In the genomic region with DNA sequence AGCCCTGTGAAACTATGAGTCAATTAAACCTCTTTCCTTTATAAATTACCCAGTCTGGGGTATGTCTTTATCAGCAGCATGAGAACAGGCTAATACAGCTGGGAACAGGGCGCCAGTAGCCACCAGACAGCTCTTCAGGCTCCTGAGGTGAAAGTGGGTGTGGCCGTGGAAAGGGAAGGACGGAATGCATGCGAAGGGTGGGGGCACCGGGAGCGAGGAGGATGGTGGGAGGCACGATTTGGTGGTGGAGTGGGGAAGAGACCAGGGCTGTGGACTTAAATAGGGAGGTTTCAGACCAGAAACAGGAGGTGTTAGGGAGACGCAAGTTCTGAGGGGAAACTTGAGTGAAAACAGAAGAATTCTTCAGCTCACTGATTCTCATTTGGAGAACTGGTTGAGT, we compare ENCODE assay signal across 20 cellular contexts. TPM values are rescaled to one million over a fixed set of nuclear protein-coding genes. Genes with fewer than 3 reads are reported as not detected.
DNase-seq lines count a peak whose midpoint lies in the region; ATAC-seq and TF ChIP-seq lines count a peak whose summit lies in the region.
"Had no signal": no experiment of that assay in that cellular context is flagged by ENCODE, and none has a peak within 500 bp of the region (broad histone marks: within the 10 kb centered on the region; RNA-seq: fewer than 3 reads in every experiment).

No MANE protein-coding gene starts in this region.

- H3K27me3 ChIP-seq in OCI-LY3 (ENCODE audit: low read depth, low read length) (peaks cover 17% of the 10 kb centered on the region), smooth muscle cell (ENCODE audit: low read depth) (no peaks in the 10 kb centered on the region)

- H3K4me2 ChIP-seq in OCI-LY3 (ENCODE audit: low read length): 0 out of 2 replicates have a peak overlapping the region, but pooled peaks have one; percentile 62
- H3K4me2 ChIP-seq in smooth muscle cell: peak overlapping the region; percentile 0
- H3K4me2 ChIP-seq: GM23338, KMS-11 had no signal

- peak overlapping the region; percentile 65 for H3K27ac Mint-ChIP-seq in activated naive CD4-positive, alpha-beta T cell treated with anti-CD3 and anti-CD28 coated beads for 36 hours
- no peak overlapping the region for H3K27ac Mint-ChIP-seq in endothelial cell (ENCODE audit: unreplicated experiment)
- H3K27ac Mint-ChIP-seq: CD14-positive monocyte, GM23338 had no signal

- no peaks in the 10 kb centered on the region for H3K79me2 ChIP-seq in OCI-LY3 (ENCODE audit: low read length)
- H3K79me2 ChIP-seq in smooth muscle cell (ENCODE audit: low read depth): no peaks in the 10 kb centered on the region

- no peaks in the 10 kb centered on the region for H3F3A ChIP-seq in smooth muscle cell (ENCODE audit: low read depth)

- H3K9ac ChIP-seq in OCI-LY3 (ENCODE audit: low read length) (no peak overlapping the region), smooth muscle cell (ENCODE audit: low read depth) (no peak overlapping the region)
- H3K9ac ChIP-seq: KMS-11 had no signal

- H2AFZ ChIP-seq in OCI-LY3 (ENCODE audit: low read depth, low read length) (no peak overlapping the region; the same call in 1 of the 2 replicates), smooth muscle cell (ENCODE audit: low read depth) (no peak overlapping the region)
- H2AFZ ChIP-seq: GM23338 had no signal

- H3K4me1 ChIP-seq in OCI-LY3 (ENCODE audit: low read length) (peaks cover 16% of the 10 kb centered on the region), smooth muscle cell (ENCODE audit: low read depth) (peaks cover 11% of the 10 kb centered on the region)

- H3K27ac ChIP-seq in OCI-LY3 (ENCODE audit: low read length) (no peak overlapping the region), smooth muscle cell (ENCODE audit: low read depth) (no peak overlapping the region)
- H3K27ac ChIP-seq: KMS-11 had no signal

- intact Hi-C loops in activated naive CD4-positive, alpha-beta T cell treated with anti-CD3 and anti-CD28 coated beads for 36 hours (cut with micrococcal nuclease): no loop called here

- TF ChIP-seq CTCF in OCI-LY3 (IDR thresholded peaks at IDR 0.05; ENCODE audit: low read depth, low read length) (no peak), smooth muscle cell (IDR thresholded peaks at IDR 0.05; ENCODE audit: borderline replicate concordance, insufficient read depth, poor library complexity, severe bottlenecking) (no peak), endothelial cell (IDR thresholded peaks at IDR 0.05; ENCODE audit: unreplicated experiment) (no peak)

- no peaks in the 10 kb centered on the region for H3K27me3 Mint-ChIP-seq in activated naive CD4-positive, alpha-beta T cell treated with anti-CD3 and anti-CD28 coated beads for 36 hours (ENCODE audit: low read depth)
- H3K27me3 Mint-ChIP-seq in endothelial cell (ENCODE audit: unreplicated experiment): peaks cover 5% of the 10 kb centered on the region

- no peak for DNase-seq in activated naive CD4-positive, alpha-beta T cell treated with anti-CD3 and anti-CD28 coated beads for 36 hours
- no peak for DNase-seq in activated naive CD4-positive, alpha-beta T cell treated with anti-CD3 and anti-CD28 coated beads, Interleukin-2, amount 50 U/mL, for 16 hours
- peak; percentile 24 for DNase-seq in germinal center (ENCODE audit: low spot score)
- no peak for DNase-seq in smooth muscle cell (lab: John Stamatoyannopoulos, UW; ENCODE audit: unreplicated experiment)
- DNase-seq in activated T-cell treated with anti-CD3 and anti-CD28 coated beads, Interleukin-2, amount 50 U/mL, for 1 hour: no peak
- no peak for DNase-seq in endothelial cell (ENCODE audit: low spot score)
- DNase-seq: AML-193, DMS53, HCEC 1CT, NCI-H1105 treated with DMSO at 0.1 percent for 48 hours, NCI-H2029 treated with DMSO at 0.1 percent for 48 hours, NCI-H510A treated with DMSO at 0.1 percent for 48 hours, NCI-H748 treated with DMSO at 0.1 percent for 48 hours, SIG-M5 had no signal

- H4K20me1 ChIP-seq in OCI-LY3 (ENCODE audit: insufficient read depth, low read length) (no peaks in the 10 kb centered on the region), smooth muscle cell (ENCODE audit: low read depth) (no peaks in the 10 kb centered on the region)

- no peak for ATAC-seq in HG02885 (IDR thresholded peaks at IDR 0.05; ENCODE audit: poor library complexity, unreplicated experiment)
- ATAC-seq: GM23338, Panc1 had no signal

- CTCF ChIA-PET in activated naive CD4-positive, alpha-beta T cell treated with anti-CD3 and anti-CD28 coated beads for 36 hours (lab: Charles Lee): interaction anchor here (1.0 kb wide), 1 partner anchor 31 kb away, joined by 4 read pairs; no protein-coding TSS in a partner anchor

- H3K36me3 ChIP-seq in OCI-LY3 (replicated peaks; ENCODE audit: low read depth, low read length) (no peaks in the 10 kb centered on the region), smooth muscle cell (ENCODE audit: low read depth) (no peaks in the 10 kb centered on the region)

- H3K4me3 ChIP-seq in OCI-LY3 (ENCODE audit: low read length): no peak overlapping the region
- no peak overlapping the region for H3K4me3 ChIP-seq in smooth muscle cell
- H3K4me3 ChIP-seq: GM23338 had no signal

- H3K4me3 Mint-ChIP-seq in activated naive CD4-positive, alpha-beta T cell treated with anti-CD3 and anti-CD28 coated beads for 36 hours: no peak overlapping the region
- H3K4me3 Mint-ChIP-seq in endothelial cell (ENCODE audit: unreplicated experiment): no peak overlapping the region
- H3K4me3 Mint-ChIP-seq: CD14-positive monocyte, GM23338 had no signal

- H3K9me3 Mint-ChIP-seq in activated naive CD4-positive, alpha-beta T cell treated with anti-CD3 and anti-CD28 coated beads for 36 hours: no peaks in the 10 kb centered on the region
- H3K9me3 Mint-ChIP-seq in endothelial cell (ENCODE audit: unreplicated experiment): no peaks in the 10 kb centered on the region

- peaks cover 14% of the 10 kb centered on the region for H3K4me1 Mint-ChIP-seq in activated naive CD4-positive, alpha-beta T cell treated with anti-CD3 and anti-CD28 coated beads for 36 hours (ENCODE audit: low read depth)
- H3K4me1 Mint-ChIP-seq in endothelial cell (ENCODE audit: unreplicated experiment): no peaks in the 10 kb centered on the region
- H3K4me1 Mint-ChIP-seq: CD14-positive monocyte had no signal

- peaks cover 1% of the 10 kb centered on the region for H3K36me3 Mint-ChIP-seq in activated naive CD4-positive, alpha-beta T cell treated with anti-CD3 and anti-CD28 coated beads for 36 hours (ENCODE audit: low read depth)
- H3K36me3 Mint-ChIP-seq in endothelial cell (ENCODE audit: low read depth, unreplicated experiment): no peaks in the 10 kb centered on the region
- H3K36me3 Mint-ChIP-seq: CD14-positive monocyte had no signal

- WGBS in smooth muscle cell (ENCODE audit: low lambda C conversion rate): 66% methylated on average over 8 of the region's 8 CpGs

- H3K9me3 ChIP-seq in OCI-LY3 (ENCODE audit: insufficient read depth, low read length) (no peaks in the 10 kb centered on the region), smooth muscle cell (replicated peaks; ENCODE audit: low read depth) (no peaks in the 10 kb centered on the region)

RNA-seq across cellular contexts. Expression of a gene that starts 44.1 kb away (rescaled TPM):
- total RNA-seq in activated naive CD4-positive, alpha-beta T cell treated with anti-CD3 and anti-CD28 coated beads for 36 hours: 10 to 100 TPM; 39.3 to 45.3 TPM
- 7.7 and 10.2 TPM in 2 replicates for total RNA-seq in smooth muscle cell
- polyA plus RNA-seq in smooth muscle cell: 6.9 and 15.9 TPM in 2 replicates
- 11.8 TPM for total RNA-seq in endothelial cell (ENCODE audit: unreplicated experiment)
